Comparison of ENCODE assay signal across 29 cellular contexts in the genomic region with DNA sequence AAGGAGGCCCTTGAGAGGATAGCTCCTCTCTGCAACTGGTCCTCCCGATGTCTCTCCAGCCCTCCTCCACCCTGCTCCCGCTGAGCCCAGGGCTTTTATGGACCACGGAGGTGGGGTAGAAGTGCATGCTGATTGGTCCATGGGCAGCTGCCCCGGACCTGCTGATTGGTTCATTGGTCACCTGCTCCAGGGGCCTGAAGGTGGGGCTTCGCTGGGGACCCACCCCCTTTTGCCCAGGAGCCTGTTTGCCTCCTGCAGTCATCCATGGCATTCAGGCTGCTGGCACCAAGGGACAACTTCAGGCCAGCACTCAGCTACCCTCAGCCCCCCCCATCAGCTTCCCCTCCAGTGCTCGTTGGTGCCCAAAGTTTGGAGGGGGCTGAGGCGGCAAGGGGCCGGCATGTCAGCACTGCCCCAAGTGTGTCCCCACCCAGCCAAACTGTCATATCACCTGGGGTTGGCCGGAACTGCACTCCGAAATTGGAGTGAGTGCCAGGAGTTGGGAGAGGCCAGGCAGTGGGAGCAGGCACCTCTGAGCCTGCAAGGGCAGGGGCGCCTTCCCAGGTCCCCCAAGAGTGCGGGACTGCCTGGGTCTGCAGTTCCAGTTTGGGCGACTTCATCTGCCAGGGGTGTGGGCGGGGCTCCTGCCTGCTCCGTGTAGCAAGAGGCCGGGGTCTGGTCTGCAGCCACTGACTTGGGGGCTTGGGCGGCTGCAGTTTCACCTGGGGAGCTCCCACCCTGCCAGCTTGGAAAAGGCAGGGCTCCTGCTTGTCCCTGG.
"Had no signal": no experiment of that assay in that cellular context is flagged by ENCODE, and none has a peak within 500 bp of the region (broad histone marks: within the 10 kb centered on the region; RNA-seq: fewer than 3 reads in every experiment).

No MANE protein-coding gene starts in this region.

- H3K36me3 Mint-ChIP-seq: activated naive CD4-positive, alpha-beta T cell treated with anti-CD3 and anti-CD28 coated beads, Interleukin-2, amount 10 ng/mL, durations not matched to agents 7 days and 5 days; activated naive CD8-positive, alpha-beta T cell treated with anti-CD3 and anti-CD28 coated beads, Interleukin-2, amount 10 ng/mL, durations not matched to agents 7 days and 5 days had no signal

- ATAC-seq: gastrocnemius medialis, left ventricle myocardium superior had no signal

- H3K27me3 Mint-ChIP-seq: activated naive CD4-positive, alpha-beta T cell treated with anti-CD3 and anti-CD28 coated beads, Interleukin-2, amount 10 ng/mL, durations not matched to agents 7 days and 5 days; activated naive CD8-positive, alpha-beta T cell treated with anti-CD3 and anti-CD28 coated beads, Interleukin-2, amount 10 ng/mL, durations not matched to agents 7 days and 5 days had no signal

- H3K4me1 ChIP-seq: prostate gland, sigmoid colon, vagina had no signal

- DNase-seq: activated CD4-positive, alpha-beta T cell treated with anti-CD3 and anti-CD28 coated beads, Interleukin-2, amount 50 U/mL, for 48 hours; activated CD8-positive, alpha-beta memory T cell treated with anti-CD3 and anti-CD28 coated beads, Interleukin-2, amount 50 U/mL, for 4 hours; activated effector memory CD4-positive, alpha-beta T cell treated with anti-CD3 and anti-CD28 coated beads, Interleukin-2, amount 50 U/mL, for 16 hours; activated naive CD4-positive, alpha-beta T cell treated with anti-CD3 and anti-CD28 coated beads, Interleukin-2, amount 10 ng/mL, durations not matched to agents 7 days and 5 days; activated naive CD8-positive, alpha-beta T cell treated with anti-CD3 and anti-CD28 coated beads, Interleukin-2, amount 10 ng/mL, durations not matched to agents 7 days and 5 days; activated T-cell treated with anti-CD3 and anti-CD28 coated beads, Interleukin-2, amount 50 U/mL, for 1 hour; brain microvascular endothelial cell; caudate nucleus; effector CD8-positive, alpha-beta T cell; gastrocnemius medialis; glutamatergic neuron; left cardiac atrium; left ventricle myocardium superior; retina; sigmoid colon; small intestine; stimulated activated CD4-positive, alpha-beta T cell treated with anti-CD3 and anti-CD28 coated beads, Interleukin-1b, Interleukin-23, amount 100 ng/mL, for 48 hours; stimulated activated CD4-positive, alpha-beta T cell treated with anti-CD3 and anti-CD28 coated beads, Interleukin-4, amount 100 ng/mL, for 4 hours; stimulated activated CD8-positive, alpha-beta memory T cell treated with anti-CD3 and anti-CD28 coated beads, Interleukin-4, amount 100 ng/mL, for 48 hours; stimulated activated naive CD4-positive, alpha-beta T cell; T-helper 2 cell; trophoblast cell had no signal

- H3K9me3 Mint-ChIP-seq: activated naive CD4-positive, alpha-beta T cell treated with anti-CD3 and anti-CD28 coated beads, Interleukin-2, amount 10 ng/mL, durations not matched to agents 7 days and 5 days; activated naive CD8-positive, alpha-beta T cell treated with anti-CD3 and anti-CD28 coated beads, Interleukin-2, amount 10 ng/mL, durations not matched to agents 7 days and 5 days; activated T-helper 1 cell treated with anti-CD3 and anti-CD28 coated beads, Interleukin-12 subunit alpha, Interleukin-12 subunit beta, Interleukin-2, Interleukin-4 antibody, amounts not matched to agents 30 ng/mL and 10 ng/mL and 1 ng/mL, durations not matched to agents 14 hours and 24 hours and 36 hours; nephron had no signal

- H3K27ac Mint-ChIP-seq: activated naive CD4-positive, alpha-beta T cell treated with anti-CD3 and anti-CD28 coated beads, Interleukin-2, amount 10 ng/mL, durations not matched to agents 7 days and 5 days; activated naive CD8-positive, alpha-beta T cell treated with anti-CD3 and anti-CD28 coated beads, Interleukin-2, amount 10 ng/mL, durations not matched to agents 7 days and 5 days; activated T-helper 1 cell treated with anti-CD3 and anti-CD28 coated beads, Interleukin-12 subunit alpha, Interleukin-12 subunit beta, Interleukin-2, Interleukin-4 antibody, amounts not matched to agents 30 ng/mL and 10 ng/mL and 1 ng/mL, durations not matched to agents 14 hours and 24 hours and 36 hours; nephron had no signal

- H3K9me3 ChIP-seq: gastrocnemius medialis, neutrophil, ovary, prostate gland, sigmoid colon, thoracic aorta, vagina had no signal

- H3K36me3 ChIP-seq: brain microvascular endothelial cell, gastrocnemius medialis, neutrophil, ovary, prostate gland, sigmoid colon, thoracic aorta, vagina had no signal

- H3K4me3 Mint-ChIP-seq: activated naive CD4-positive, alpha-beta T cell treated with anti-CD3 and anti-CD28 coated beads, Interleukin-2, amount 10 ng/mL, durations not matched to agents 7 days and 5 days; activated naive CD8-positive, alpha-beta T cell treated with anti-CD3 and anti-CD28 coated beads, Interleukin-2, amount 10 ng/mL, durations not matched to agents 7 days and 5 days; activated T-helper 1 cell treated with anti-CD3 and anti-CD28 coated beads, Interleukin-12 subunit alpha, Interleukin-12 subunit beta, Interleukin-2, Interleukin-4 antibody, amounts not matched to agents 30 ng/mL and 10 ng/mL and 1 ng/mL, durations not matched to agents 14 hours and 24 hours and 36 hours; nephron had no signal

- H3K4me3 ChIP-seq: gastrocnemius medialis, ovary, prostate gland, sigmoid colon, thoracic aorta, vagina had no signal

- H3K27me3 ChIP-seq: brain microvascular endothelial cell, gastrocnemius medialis, neutrophil, ovary, sigmoid colon, vagina had no signal

- H3K4me1 Mint-ChIP-seq: activated naive CD4-positive, alpha-beta T cell treated with anti-CD3 and anti-CD28 coated beads, Interleukin-2, amount 10 ng/mL, durations not matched to agents 7 days and 5 days; activated naive CD8-positive, alpha-beta T cell treated with anti-CD3 and anti-CD28 coated beads, Interleukin-2, amount 10 ng/mL, durations not matched to agents 7 days and 5 days; nephron had no signal

- H3K27ac ChIP-seq: brain microvascular endothelial cell, gastrocnemius medialis, neutrophil, ovary, prostate gland, sigmoid colon, vagina had no signal
